In genomic region chr1:39410915-39411436, GRCh38 we compare ENCODE assay signal across 8 cellular contexts.
DNase-seq lines count a peak whose midpoint lies in the region; FAIRE-seq and TF ChIP-seq lines count a peak whose summit lies in the region.

No MANE protein-coding gene starts in this region.

- peak overlapping the region; percentile 5 for H3K4me3 Mint-ChIP-seq in activated naive CD8-positive, alpha-beta T cell treated with anti-CD3 and anti-CD28 coated beads for 36 hours

- DNase-seq in HT1080 (ENCODE audit: low read depth) (peak; percentile 86), SJSA1 (ENCODE audit: low read depth in 1 of 2, low spot score in 2 of 2) (peak; percentile 73 to 87), cardiac septum (ENCODE audit: low spot score) (peak; percentile 92), pons (ENCODE audit: low spot score) (peak; percentile 79), urothelium cell line (ENCODE audit: low spot score) (peak; percentile 76), NOMO-1 treated with dmso at 0.1 percent for 144 hours (lab: John Stamatoyannopoulos, UW; ENCODE audit: unreplicated experiment) (no peak)
- peak; percentile 66 for DNase-seq in activated naive CD8-positive, alpha-beta T cell treated with anti-CD3 and anti-CD28 coated beads for 36 hours

- intact Hi-C loops in cardiac septum (cut with DNase I): loop anchor here (5.0 kb wide), 1 partner anchor 209 kb away; the partner anchor contains the start of gene MACF1

- FAIRE-seq in urothelium cell line (lab: Jason Lieb, UNC): no peak

- H3K27me3 ChIP-seq in SJSA1 (replicated peaks): no peaks in the 10 kb centered on the region

- H3K27me3 Mint-ChIP-seq in activated naive CD8-positive, alpha-beta T cell treated with anti-CD3 and anti-CD28 coated beads for 36 hours: no peaks in the 10 kb centered on the region

- peaks cover 51% of the 10 kb centered on the region for H3K36me3 ChIP-seq in SJSA1

- peaks cover 10% of the 10 kb centered on the region for H3K36me3 Mint-ChIP-seq in activated naive CD8-positive, alpha-beta T cell treated with anti-CD3 and anti-CD28 coated beads for 36 hours

- no peaks in the 10 kb centered on the region for H3K9me3 Mint-ChIP-seq in activated naive CD8-positive, alpha-beta T cell treated with anti-CD3 and anti-CD28 coated beads for 36 hours

- no peak overlapping the region for H3K4me3 ChIP-seq in SJSA1

- H3K4me1 Mint-ChIP-seq in activated naive CD8-positive, alpha-beta T cell treated with anti-CD3 and anti-CD28 coated beads for 36 hours: peaks cover 55% of the 10 kb centered on the region

- peaks cover 57% of the 10 kb centered on the region for H3K4me1 ChIP-seq in SJSA1 (replicated peaks)

- H3K27ac ChIP-seq in C4-2B (no peak overlapping the region), SJSA1 (no peak overlapping the region)

- H3K9me3 ChIP-seq in SJSA1 (replicated peaks): no peaks in the 10 kb centered on the region

- no peak overlapping the region for H3K27ac Mint-ChIP-seq in activated naive CD8-positive, alpha-beta T cell treated with anti-CD3 and anti-CD28 coated beads for 36 hours

- peak; percentile 72 for TF ChIP-seq CTCF in C4-2B (conservative IDR thresholded peaks at IDR 0.05)
